ENCODE assay signal across 31 cellular contexts in genomic region chr7:138857728-138858127, GRCh38. TPM values are rescaled to one million over a fixed set of nuclear protein-coding genes. Genes with fewer than 3 reads are reported as not detected.
"Had no signal": no experiment of that assay in that cellular context is flagged by ENCODE, and none has a peak within 500 bp of the region (broad histone marks: within the 10 kb centered on the region; RNA-seq: fewer than 3 reads in every experiment).

No MANE protein-coding gene starts in this region.

- H3K27ac ChIP-seq: stomach, suprapubic skin, testis, thoracic aorta, thyroid gland, tibial artery, tibial nerve, transverse colon, upper lobe of left lung, upper lobe of right lung, uterus, vagina had no signal

- H3K36me3 ChIP-seq: thoracic aorta, thyroid gland, transverse colon, uterus, vagina had no signal

- DNase-seq: stimulated activated CD4-positive, alpha-beta T cell treated with anti-CD3 and anti-CD28 coated beads, Interleukin-2, amount 100 ng/mL, for 48 hours; stimulated activated CD4-positive, alpha-beta T cell treated with anti-CD3 and anti-CD28 coated beads, Interleukin-4, amount 100 ng/mL, for 1 hour; stimulated activated CD4-positive, alpha-beta T cell treated with anti-CD3 and anti-CD28 coated beads, Interleukin-4, amount 100 ng/mL, for 24 hours; stimulated activated CD4-positive, alpha-beta T cell treated with anti-CD3 and anti-CD28 coated beads, Interleukin-4, amount 100 ng/mL, for 4 hours; stimulated activated CD8-positive, alpha-beta memory T cell treated with anti-CD3 and anti-CD28 coated beads, Interleukin-4, amount 100 ng/mL, for 48 hours; stimulated activated naive B cell treated with anti-CD40 and anti-IgM and Interleukin-4, amounts not matched to agents 10 μg/mL and 1 μg/mL and 100 μg/mL, for 72 hours; stimulated activated naive CD4-positive, alpha-beta T cell; stimulated activated naive CD4-positive, alpha-beta T cell treated with Interleukin-2 at 50 U/mL for 16 hours; stimulated activated naive CD8-positive, alpha-beta T cell treated with anti-CD3 and anti-CD28 coated beads, Interleukin-15, amount 100 ng/mL, for 72 hours; stimulated activated naive CD8-positive, alpha-beta T cell treated with anti-CD3 and anti-CD28 coated beads, Interleukin-15, Interleukin-2, amounts not matched to agents 100 U/mL and 50 U/mL, for 24 hours; stomach; substantia nigra; testis; thyroid gland; tibial artery; transverse colon; trophoblast cell; upper lobe of left lung; upper lobe of right lung; uterus had no signal

- H3K27me3 ChIP-seq: stomach, suprapubic skin, testis, thyroid gland, tibial artery, tibial nerve, transverse colon, upper lobe of left lung, upper lobe of right lung, uterus, vagina had no signal

- H3K4me1 ChIP-seq: stomach, suprapubic skin, testis, thyroid gland, tibial artery, tibial nerve, transverse colon, upper lobe of left lung, upper lobe of right lung, uterus, vagina had no signal

- H3K4me3 ChIP-seq: stomach, suprapubic skin, testis, thoracic aorta, thyroid gland, tibial artery, tibial nerve, transverse colon, upper lobe of left lung, upper lobe of right lung, uterus, vagina had no signal

- ATAC-seq: stimulated activated effector memory CD8-positive, alpha-beta T cell treated with anti-CD3 and anti-CD28 coated beads, Interleukin-12 subunit alpha, Interleukin-12 subunit beta, amount 100 ng/mL, for 72 hours; stimulated activated memory B cell treated with anti-CD40 and anti-IgM and Interleukin-4, amounts not matched to agents 10 μg/mL and 1 μg/mL and 100 μg/mL, for 72 hours; stimulated activated naive B cell treated with anti-CD40 and anti-IgM and Interleukin-4, amounts not matched to agents 10 μg/mL and 1 μg/mL and 100 μg/mL, for 72 hours; stimulated activated naive CD8-positive, alpha-beta T cell treated with anti-CD3 and anti-CD28 coated beads, Interleukin-15, amount 100 ng/mL, for 72 hours; stimulated activated naive CD8-positive, alpha-beta T cell treated with anti-CD3 and anti-CD28 coated beads, Interleukin-15, Interleukin-2, amounts not matched to agents 100 U/mL and 50 U/mL, for 24 hours; upper lobe of right lung had no signal

- FAIRE-seq: urothelium cell line had no signal

- H3K9me3 ChIP-seq: suprapubic skin, testis, thyroid gland, tibial artery, upper lobe of right lung, uterus had no signal

RNA-seq across cellular contexts. Expression of gene ATP6V0A4, which starts 59.7 kb away (rescaled TPM):
- total RNA-seq: stomach, subcutaneous adipose tissue, thoracic aorta, thyroid gland, tibial nerve, transverse colon, uterus had no signal
- polyA plus RNA-seq: urinary bladder had no signal

RNA-seq across cellular contexts. Expression of gene TMEM213, which starts 59.9 kb away (rescaled TPM):
- total RNA-seq: stomach, subcutaneous adipose tissue, temporal lobe, thoracic aorta, thyroid gland, tibial nerve, transverse colon, ureter, urinary bladder, vagina had no signal
- polyA plus RNA-seq: urinary bladder had no signal
